22 cellular contexts compared by ENCODE assay signal in the genomic region with DNA sequence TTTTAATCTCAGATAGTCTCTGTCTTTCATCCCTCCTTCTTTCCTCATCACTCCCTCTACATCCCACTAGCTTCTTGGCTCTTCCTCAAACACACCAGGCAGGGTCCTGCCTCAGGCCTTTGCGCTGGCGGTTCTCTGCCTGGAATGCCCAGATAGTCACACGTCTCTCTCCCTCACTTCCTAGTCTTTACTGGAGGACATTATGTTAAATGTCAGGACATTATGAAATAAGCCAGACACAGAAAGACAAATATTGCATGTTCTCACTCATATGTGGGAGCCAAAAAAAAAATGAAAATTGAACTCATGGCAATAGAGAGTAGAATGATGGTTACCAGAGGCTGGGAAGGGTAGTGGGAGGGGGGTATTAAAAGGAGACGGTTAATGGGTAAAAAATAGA.
"Had no signal": no experiment of that assay in that cellular context is flagged by ENCODE, and none has a peak within 500 bp of the region (broad histone marks: within the 10 kb centered on the region; RNA-seq: fewer than 3 reads in every experiment).

No MANE protein-coding gene starts in this region.

- H3K27ac ChIP-seq: epithelial cell of prostate, esophagus muscularis mucosa, gastrocnemius medialis, heart right ventricle, left lung, neutrophil, spleen, tibial artery, upper lobe of right lung, vagina had no signal

- H3K4me1 ChIP-seq: esophagus muscularis mucosa, gastrocnemius medialis, heart right ventricle, left lung, spleen, tibial artery, upper lobe of right lung, vagina had no signal

- H3K4me3 ChIP-seq: esophagus muscularis mucosa, gastrocnemius medialis, heart right ventricle, left lung, lung, spleen, tibial artery, upper lobe of right lung, vagina had no signal

- DNase-seq: effector memory CD8-positive, alpha-beta T cell; gastrocnemius medialis; heart right ventricle; islet precursor cell; left lung; mesendoderm; naive thymus-derived CD4-positive, alpha-beta T cell; spleen; stimulated activated CD4-positive, alpha-beta T cell treated with anti-CD3 and anti-CD28 coated beads, Interleukin-15, amount 100 ng/mL, for 24 hours; stimulated activated CD4-positive, alpha-beta T cell treated with anti-CD3 and anti-CD28 coated beads, Interleukin-1b, Interleukin-23, amount 100 ng/mL, for 48 hours; stimulated activated CD4-positive, alpha-beta T cell treated with anti-CD3 and anti-CD28 coated beads, Interleukin-4, amount 100 ng/mL, for 24 hours; tibial artery; upper lobe of right lung had no signal

- H3K4me1 Mint-ChIP-seq: naive thymus-derived CD4-positive, alpha-beta T cell; stimulated activated memory B cell treated with anti-CD40 and anti-IgM and Interleukin-4, amounts not matched to agents 10 μg/mL and 1 μg/mL and 100 μg/mL, for 72 hours had no signal

- H3K36me3 ChIP-seq: esophagus muscularis mucosa, gastrocnemius medialis, heart right ventricle, left lung, neutrophil, spleen, tibial artery, upper lobe of right lung, vagina had no signal

- H3K27ac Mint-ChIP-seq: dendritic cell treated with granulocyte-macrophage colony-stimulating factor and Interleukin-4, amounts not matched to agents 40 ng/mL and 50 ng/mL, for 4 days; effector memory CD8-positive, alpha-beta T cell; naive thymus-derived CD4-positive, alpha-beta T cell; stimulated activated memory B cell treated with anti-CD40 and anti-IgM and Interleukin-4, amounts not matched to agents 10 μg/mL and 1 μg/mL and 100 μg/mL, for 72 hours; stimulated activated naive CD8-positive, alpha-beta T cell treated with anti-CD3 and anti-CD28 coated beads, Interleukin-15, Interleukin-2, amounts not matched to agents 100 ng/mL and 50 ng/mL, for 24 hours had no signal

- H3K4me3 Mint-ChIP-seq: dendritic cell treated with granulocyte-macrophage colony-stimulating factor and Interleukin-4, amounts not matched to agents 40 ng/mL and 50 ng/mL, for 4 days; effector memory CD8-positive, alpha-beta T cell; stimulated activated memory B cell treated with anti-CD40 and anti-IgM and Interleukin-4, amounts not matched to agents 10 μg/mL and 1 μg/mL and 100 μg/mL, for 72 hours; stimulated activated naive CD8-positive, alpha-beta T cell treated with anti-CD3 and anti-CD28 coated beads, Interleukin-15, Interleukin-2, amounts not matched to agents 100 ng/mL and 50 ng/mL, for 24 hours had no signal

- H3K9me3 Mint-ChIP-seq: dendritic cell treated with granulocyte-macrophage colony-stimulating factor and Interleukin-4, amounts not matched to agents 40 ng/mL and 50 ng/mL, for 4 days; effector memory CD8-positive, alpha-beta T cell; stimulated activated naive CD8-positive, alpha-beta T cell treated with anti-CD3 and anti-CD28 coated beads, Interleukin-15, Interleukin-2, amounts not matched to agents 100 ng/mL and 50 ng/mL, for 24 hours had no signal

- H3K36me3 Mint-ChIP-seq: naive thymus-derived CD4-positive, alpha-beta T cell; stimulated activated memory B cell treated with anti-CD40 and anti-IgM and Interleukin-4, amounts not matched to agents 10 μg/mL and 1 μg/mL and 100 μg/mL, for 72 hours had no signal

- H3K27me3 ChIP-seq: gastrocnemius medialis, left lung, neutrophil, spleen, upper lobe of right lung, vagina had no signal

- ATAC-seq: effector memory CD8-positive, alpha-beta T cell; gastrocnemius medialis; left lung; naive thymus-derived CD4-positive, alpha-beta T cell; sciatic nerve; stimulated activated memory B cell treated with anti-CD40 and anti-IgM and Interleukin-4, amounts not matched to agents 10 μg/mL and 1 μg/mL and 100 μg/mL, for 72 hours; upper lobe of right lung had no signal

- H3K9me3 ChIP-seq: esophagus muscularis mucosa, gastrocnemius medialis, heart right ventricle, left lung, neutrophil, tibial artery, upper lobe of right lung, vagina had no signal
